1 cellular context compared by ENCODE assay signal in genomic region chr11:113314389-113315301, GRCh38.
TF ChIP-seq lines count a peak whose summit lies in the region.

A gene with protein sequence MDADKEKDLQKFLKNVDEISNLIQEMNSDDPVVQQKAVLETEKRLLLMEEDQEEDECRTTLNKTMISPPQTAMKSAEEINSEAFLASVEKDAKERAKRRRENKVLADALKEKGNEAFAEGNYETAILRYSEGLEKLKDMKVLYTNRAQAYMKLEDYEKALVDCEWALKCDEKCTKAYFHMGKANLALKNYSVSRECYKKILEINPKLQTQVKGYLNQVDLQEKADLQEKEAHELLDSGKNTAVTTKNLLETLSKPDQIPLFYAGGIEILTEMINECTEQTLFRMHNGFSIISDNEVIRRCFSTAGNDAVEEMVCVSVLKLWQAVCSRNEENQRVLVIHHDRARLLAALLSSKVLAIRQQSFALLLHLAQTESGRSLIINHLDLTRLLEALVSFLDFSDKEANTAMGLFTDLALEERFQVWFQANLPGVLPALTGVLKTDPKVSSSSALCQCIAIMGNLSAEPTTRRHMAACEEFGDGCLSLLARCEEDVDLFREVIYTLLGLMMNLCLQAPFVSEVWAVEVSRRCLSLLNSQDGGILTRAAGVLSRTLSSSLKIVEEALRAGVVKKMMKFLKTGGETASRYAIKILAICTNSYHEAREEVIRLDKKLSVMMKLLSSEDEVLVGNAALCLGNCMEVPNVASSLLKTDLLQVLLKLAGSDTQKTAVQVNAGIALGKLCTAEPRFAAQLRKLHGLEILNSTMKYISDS (plus strand): TSS chr11:113314583. CDS start chr11:113316258, 1,675 bp downstream.

TF ChIP-seq in HepG2, 621 proteins besides CTCF, POLR2A, EP300 and RAD21 (continued from another document and continues in another):
- no peak for TF ChIP-seq NFAT5 (CRISPR knock-in tag; IDR thresholded peaks at IDR 0.05)
- TF ChIP-seq, protein P1, sequence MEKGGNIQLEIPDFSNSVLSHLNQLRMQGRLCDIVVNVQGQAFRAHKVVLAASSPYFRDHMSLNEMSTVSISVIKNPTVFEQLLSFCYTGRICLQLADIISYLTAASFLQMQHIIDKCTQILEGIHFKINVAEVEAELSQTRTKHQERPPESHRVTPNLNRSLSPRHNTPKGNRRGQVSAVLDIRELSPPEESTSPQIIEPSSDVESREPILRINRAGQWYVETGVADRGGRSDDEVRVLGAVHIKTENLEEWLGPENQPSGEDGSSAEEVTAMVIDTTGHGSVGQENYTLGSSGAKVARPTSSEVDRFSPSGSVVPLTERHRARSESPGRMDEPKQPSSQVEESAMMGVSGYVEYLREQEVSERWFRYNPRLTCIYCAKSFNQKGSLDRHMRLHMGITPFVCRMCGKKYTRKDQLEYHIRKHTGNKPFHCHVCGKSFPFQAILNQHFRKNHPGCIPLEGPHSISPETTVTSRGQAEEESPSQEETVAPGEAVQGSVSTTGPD (CRISPR knock-in tag; IDR thresholded peaks at IDR 0.05): no peak
- TF ChIP-seq SRSF4 (IDR thresholded peaks at IDR 0.05; ENCODE audit: low read depth, low read length, poor library complexity, severe bottlenecking): no peak
- TF ChIP-seq ZBTB25 (CRISPR knock-in tag; IDR thresholded peaks at IDR 0.05): no peak
- peak; percentile 82 for TF ChIP-seq ZNF761 (CRISPR knock-in tag; conservative IDR thresholded peaks at IDR 0.05)
- no peak for TF ChIP-seq ZNF615 (CRISPR knock-in tag; IDR thresholded peaks at IDR 0.05; ENCODE audit: borderline replicate concordance)
- no peak for TF ChIP-seq ZNF256 (CRISPR knock-in tag; conservative IDR thresholded peaks at IDR 0.05)
- no peak for TF ChIP-seq CCDC6 (CRISPR knock-in tag; IDR thresholded peaks at IDR 0.05)
- TF ChIP-seq NR2F1 (CRISPR knock-in tag; IDR thresholded peaks at IDR 0.05): peak; percentile 56 to 78; a peak in 3 of 4 replicates
- no peak; the same call in 1 of the 2 replicates for TF ChIP-seq ZNF343 (CRISPR knock-in tag; IDR thresholded peaks at IDR 0.05)
- 0 out of 2 replicates have a peak, but pooled peaks have one; percentile 28 for TF ChIP-seq TFAP4 (IDR thresholded peaks at IDR 0.05; ENCODE audit: borderline replicate concordance, low read depth)
- no peak; the same call in 1 of the 2 replicates for TF ChIP-seq ARID2 (CRISPR knock-in tag; IDR thresholded peaks at IDR 0.05; ENCODE audit: borderline replicate concordance)
- TF ChIP-seq ARID3A (IDR thresholded peaks at IDR 0.05; ENCODE audit: low read depth, low read length): no peak
- no peak for TF ChIP-seq PHB2 (IDR thresholded peaks at IDR 0.05; ENCODE audit: partially characterized antibody)
- TF ChIP-seq ZNF484 (CRISPR knock-in tag; IDR thresholded peaks at IDR 0.05; ENCODE audit: borderline replicate concordance, low read depth): no peak
- TF ChIP-seq, protein P2, sequence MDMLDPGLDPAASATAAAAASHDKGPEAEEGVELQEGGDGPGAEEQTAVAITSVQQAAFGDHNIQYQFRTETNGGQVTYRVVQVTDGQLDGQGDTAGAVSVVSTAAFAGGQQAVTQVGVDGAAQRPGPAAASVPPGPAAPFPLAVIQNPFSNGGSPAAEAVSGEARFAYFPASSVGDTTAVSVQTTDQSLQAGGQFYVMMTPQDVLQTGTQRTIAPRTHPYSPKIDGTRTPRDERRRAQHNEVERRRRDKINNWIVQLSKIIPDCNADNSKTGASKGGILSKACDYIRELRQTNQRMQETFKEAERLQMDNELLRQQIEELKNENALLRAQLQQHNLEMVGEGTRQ (IDR thresholded peaks at IDR 0.05; ENCODE audit: low read depth, low read length): no peak
- TF ChIP-seq, protein P2 (CRISPR knock-in tag; IDR thresholded peaks at IDR 0.05; ENCODE audit: borderline replicate concordance): peak; percentile 35; the same call in 1 of the 2 replicates
- TF ChIP-seq ZNF124 (CRISPR knock-in tag; IDR thresholded peaks at IDR 0.05): no peak
- no peak for TF ChIP-seq SIX1 (CRISPR knock-in tag; IDR thresholded peaks at IDR 0.05; ENCODE audit: borderline replicate concordance)
- TF ChIP-seq ASH2L (IDR thresholded peaks at IDR 0.05; ENCODE audit: insufficient read length, low read depth, low read length): peak; percentile 66
- TF ChIP-seq SMYD3 (CRISPR knock-in tag; IDR thresholded peaks at IDR 0.05): no peak
- no peak for TF ChIP-seq ZBTB8A (CRISPR knock-in tag; IDR thresholded peaks at IDR 0.05; ENCODE audit: borderline replicate concordance, low read depth)
- no peak for TF ChIP-seq HDAC2 (CRISPR knock-in tag; IDR thresholded peaks at IDR 0.05)
- TF ChIP-seq ZNF20 (CRISPR knock-in tag; IDR thresholded peaks at IDR 0.05): no peak
- no peak for TF ChIP-seq ZNF468 (CRISPR knock-in tag; IDR thresholded peaks at IDR 0.05)
- no peak for TF ChIP-seq SNAPC4 (CRISPR knock-in tag; IDR thresholded peaks at IDR 0.05)
- no peak for TF ChIP-seq ONECUT2 (CRISPR knock-in tag; IDR thresholded peaks at IDR 0.05)
- TF ChIP-seq PCBP1 (IDR thresholded peaks at IDR 0.05; ENCODE audit: borderline replicate concordance, low read depth, low read length): no peak
- TF ChIP-seq, protein P3, sequence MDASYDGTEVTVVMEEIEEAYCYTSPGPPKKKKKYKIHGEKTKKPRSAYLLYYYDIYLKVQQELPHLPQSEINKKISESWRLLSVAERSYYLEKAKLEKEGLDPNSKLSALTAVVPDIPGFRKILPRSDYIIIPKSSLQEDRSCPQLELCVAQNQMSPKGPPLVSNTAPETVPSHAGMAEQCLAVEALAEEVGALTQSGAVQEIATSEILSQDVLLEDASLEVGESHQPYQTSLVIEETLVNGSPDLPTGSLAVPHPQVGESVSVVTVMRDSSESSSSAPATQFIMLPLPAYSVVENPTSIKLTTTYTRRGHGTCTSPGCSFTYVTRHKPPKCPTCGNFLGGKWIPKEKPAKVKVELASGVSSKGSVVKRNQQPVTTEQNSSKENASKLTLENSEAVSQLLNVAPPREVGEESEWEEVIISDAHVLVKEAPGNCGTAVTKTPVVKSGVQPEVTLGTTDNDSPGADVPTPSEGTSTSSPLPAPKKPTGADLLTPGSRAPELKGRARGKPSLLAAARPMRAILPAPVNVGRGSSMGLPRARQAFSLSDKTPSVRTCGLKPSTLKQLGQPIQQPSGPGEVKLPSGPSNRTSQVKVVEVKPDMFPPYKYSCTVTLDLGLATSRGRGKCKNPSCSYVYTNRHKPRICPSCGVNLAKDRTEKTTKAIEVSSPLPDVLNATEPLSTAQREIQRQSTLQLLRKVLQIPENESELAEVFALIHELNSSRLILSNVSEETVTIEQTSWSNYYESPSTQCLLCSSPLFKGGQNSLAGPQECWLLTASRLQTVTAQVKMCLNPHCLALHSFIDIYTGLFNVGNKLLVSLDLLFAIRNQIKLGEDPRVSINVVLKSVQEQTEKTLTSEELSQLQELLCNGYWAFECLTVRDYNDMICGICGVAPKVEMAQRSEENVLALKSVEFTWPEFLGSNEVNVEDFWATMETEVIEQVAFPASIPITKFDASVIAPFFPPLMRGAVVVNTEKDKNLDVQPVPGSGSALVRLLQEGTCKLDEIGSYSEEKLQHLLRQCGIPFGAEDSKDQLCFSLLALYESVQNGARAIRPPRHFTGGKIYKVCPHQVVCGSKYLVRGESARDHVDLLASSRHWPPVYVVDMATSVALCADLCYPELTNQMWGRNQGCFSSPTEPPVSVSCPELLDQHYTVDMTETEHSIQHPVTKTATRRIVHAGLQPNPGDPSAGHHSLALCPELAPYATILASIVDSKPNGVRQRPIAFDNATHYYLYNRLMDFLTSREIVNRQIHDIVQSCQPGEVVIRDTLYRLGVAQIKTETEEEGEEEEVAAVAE (CRISPR knock-in tag; IDR thresholded peaks at IDR 0.05; ENCODE audit: borderline replicate concordance): no peak
- peak; percentile 62 for TF ChIP-seq THAP11 (CRISPR knock-in tag; IDR thresholded peaks at IDR 0.05)
